Comparison of ENCODE assay signal across 9 cellular contexts in the genomic region with DNA sequence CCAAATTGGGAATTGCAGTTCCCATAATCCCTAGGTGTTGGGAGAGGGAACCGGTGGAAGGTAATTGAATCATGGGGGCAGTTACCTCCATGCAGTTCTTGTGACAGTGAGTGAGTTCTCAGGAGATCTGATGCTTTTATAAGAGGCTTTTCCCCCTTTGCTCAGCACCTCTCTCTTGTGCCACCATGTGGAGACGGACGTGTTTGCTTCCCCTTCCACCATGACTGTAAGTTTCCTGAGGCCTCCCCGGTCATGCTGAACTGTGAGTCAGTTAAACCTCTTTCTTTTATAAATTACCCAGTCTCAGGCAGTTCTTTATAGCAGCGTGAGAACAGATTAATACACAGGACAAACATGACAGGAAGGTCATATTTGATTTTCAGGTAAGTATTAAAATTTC. TPM values are rescaled to one million over a fixed set of nuclear protein-coding genes. Genes with fewer than 3 reads are reported as not detected.
DNase-seq lines count a peak whose midpoint lies in the region; ATAC-seq and TF ChIP-seq lines count a peak whose summit lies in the region.
"Had no signal": no experiment of that assay in that cellular context is flagged by ENCODE, and none has a peak within 500 bp of the region (broad histone marks: within the 10 kb centered on the region; RNA-seq: fewer than 3 reads in every experiment).

No MANE protein-coding gene starts in this region.

- DNase-seq in AG04450 (ENCODE audit: low read depth, low spot score), result no peak
- no peak for DNase-seq in fibroblast of villous mesenchyme (ENCODE audit: low read depth)
- DNase-seq in NCI-H2227 treated with DMSO at 0.1 percent for 48 hours (lab: John Stamatoyannopoulos, UW), result no peak
- no peak for DNase-seq in CD1c-positive myeloid dendritic cell (ENCODE audit: extremely low spot score)
- DNase-seq in SHP77 treated with DMSO at 0.1 percent for 48 hours (lab: John Stamatoyannopoulos, UW), result no peak

- peak; percentile 38 for TF ChIP-seq CTCF in AG04450 (IDR thresholded peaks at IDR 0.05; ENCODE audit: low read depth, low read length)
- TF ChIP-seq CTCF in fibroblast of villous mesenchyme (IDR thresholded peaks at IDR 0.05; ENCODE audit: insufficient read depth, low read depth, low read length), result peak; percentile 36

- no peaks in the 10 kb centered on the region for H3K9me3 ChIP-seq in AG04450 (ENCODE audit: control insufficient read depth, insufficient read depth, low read length)

- POLR2A ChIA-PET in AG04450 (lab: Yijun Ruan, JAX), result no interaction called here

- CTCF ChIA-PET in AG04450 (lab: Charles Lee), result interaction anchor here (0.6 to 1.0 kb wide), 3 partner anchors 55 to 293 kb away, joined by 3 to 4 read pairs (median 3); no protein-coding TSS in a partner anchor

- no peak overlapping the region for H3K27ac ChIP-seq in AG04450 (ENCODE audit: low read depth, low read length)
- H3K27ac ChIP-seq: SJCRH30 had no signal

- peaks cover 8% of the 10 kb centered on the region for H3K27me3 ChIP-seq in AG04450 (ENCODE audit: control insufficient read depth, insufficient read depth, low read length)
- H3K27me3 ChIP-seq: SJCRH30 had no signal

- no peak overlapping the region for H3K4me3 ChIP-seq in AG04450 (ENCODE audit: low read depth, low read length)
- no peak overlapping the region for H3K4me3 ChIP-seq in fibroblast of villous mesenchyme (ENCODE audit: low read depth, low read length)
- H3K4me3 ChIP-seq: SJCRH30 had no signal

- ATAC-seq in GM18502 (IDR thresholded peaks at IDR 0.05; ENCODE audit: poor library complexity, unreplicated experiment) (peak; percentile 58), SK-N-SH treated with all-trans-retinoic acid at 6 μM for 48 hours (0 out of 3 replicates have a peak, but pooled peaks have one; percentile 40), GM18861 (IDR thresholded peaks at IDR 0.05; ENCODE audit: unreplicated experiment) (no peak)

TF ChIP-seq in SK-N-SH treated with all-trans-retinoic acid at 6 μM for 48 hours, 23 proteins besides CTCF, POLR2A, EP300 and RAD21:
- no peak for TF ChIP-seq CSDC2 (CRISPR knock-in tag; IDR thresholded peaks at IDR 0.05)

RNA-seq across cellular contexts. Expression of a gene that starts 25.3 kb away (rescaled TPM):
- polyA plus RNA-seq in AG04450 (2011; rRNA removed), result 8.4 and 10.6 TPM in 2 replicates
- 14.1 and 17.1 TPM in 2 replicates for polyA minus RNA-seq in AG04450 (2011; rRNA and poly(A)+ RNA removed)
- total RNA-seq in fibroblast of villous mesenchyme, result 16.8 and 22.9 TPM in 2 replicates
